33 cellular contexts compared by ENCODE assay signal in the genomic region with DNA sequence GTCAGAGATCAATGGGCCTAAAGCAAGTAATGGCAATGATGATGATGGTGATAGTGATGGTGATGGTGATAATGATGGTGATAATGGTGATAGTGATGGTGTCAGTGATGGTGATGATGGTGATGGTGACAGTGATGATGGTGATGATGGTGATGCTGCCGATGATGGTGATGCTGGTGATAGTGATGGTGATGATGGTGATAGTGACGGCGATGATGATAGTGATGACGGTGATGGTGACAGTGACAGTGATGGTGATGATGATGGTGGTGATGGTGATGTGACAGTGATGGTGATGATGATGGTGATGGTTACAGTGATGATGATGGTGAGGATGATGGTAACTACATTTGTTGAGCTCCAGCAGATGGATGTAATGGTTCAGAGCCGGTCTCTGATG. TPM values are rescaled to one million over a fixed set of nuclear protein-coding genes. Genes with fewer than 3 reads are reported as not detected.
"Had no signal": no experiment of that assay in that cellular context is flagged by ENCODE, and none has a peak within 500 bp of the region (broad histone marks: within the 10 kb centered on the region; RNA-seq: fewer than 3 reads in every experiment).

No MANE protein-coding gene starts in this region.

- H3K27me3 ChIP-seq: brain microvascular endothelial cell had no signal

- H3K4me3 ChIP-seq: cardiac muscle cell, SJSA1 had no signal

- H3K27ac ChIP-seq: brain microvascular endothelial cell, cardiac muscle cell, SJSA1 had no signal

- H3K4me1 Mint-ChIP-seq: activated CD4-positive, alpha-beta T cell treated with anti-CD3 and anti-CD28 coated beads, Interleukin-2, amount 10 ng/mL, durations not matched to agents 24 days and 14 days; activated T-helper 17 cell treated with anti-CD3 and anti-CD28 coated beads, Interleukin-2, amount 50 U/mL, for 72 hours had no signal

- H3K36me3 ChIP-seq: brain microvascular endothelial cell, cardiac muscle cell, SJSA1 had no signal

- H3K36me3 Mint-ChIP-seq: activated naive CD8-positive, alpha-beta T cell treated with anti-CD3 and anti-CD28 coated beads for 36 hours had no signal

- ATAC-seq: activated CD8-positive, alpha-beta T cell treated with anti-CD3 and anti-CD28 coated beads for 36 hours; activated T-cell treated with anti-CD3 and anti-CD28 coated beads, Interleukin-2, amount 50 U/mL, for 72 hours; activated T-helper 17 cell treated with anti-CD3 and anti-CD28 coated beads, Interleukin-2, amount 50 U/mL, for 72 hours; Panc1 had no signal

- H3K9me3 Mint-ChIP-seq: activated CD4-positive, alpha-beta T cell treated with anti-CD3 and anti-CD28 coated beads, Interleukin-2, amount 10 ng/mL, durations not matched to agents 24 days and 14 days; activated CD8-positive, alpha-beta T cell treated with anti-CD3 and anti-CD28 coated beads for 36 hours; activated naive CD8-positive, alpha-beta T cell treated with anti-CD3 and anti-CD28 coated beads for 36 hours; activated T-cell treated with anti-CD3 and anti-CD28 coated beads, Interleukin-2, amount 50 U/mL, for 72 hours; activated T-helper 17 cell treated with anti-CD3 and anti-CD28 coated beads, Interleukin-2, amount 50 U/mL, for 72 hours; central memory CD8-positive, alpha-beta T cell; T-helper 1 cell treated with Interleukin-12 subunit alpha and Interleukin-12 subunit beta and Interleukin-4 antibody, amounts not matched to agents 30 μg/mL and 1 μg/mL, for 36 hours; T-helper 2 cell treated with Interferon-gamma antibody and Interleukin-4, amounts not matched to agents 5 μg/mL and 100 μg/mL, for 36 hours had no signal

- H3K4me2 ChIP-seq: SK-N-SH had no signal

- H3K9ac ChIP-seq: SK-N-SH had no signal

- H3K9me3 ChIP-seq: SJSA1, SK-N-SH had no signal

- H3K4me1 ChIP-seq: SJSA1 had no signal

- FAIRE-seq: TTC549 had no signal

- H3K4me3 Mint-ChIP-seq: activated CD4-positive, alpha-beta T cell treated with anti-CD3 and anti-CD28 coated beads, Interleukin-2, amount 10 ng/mL, durations not matched to agents 24 days and 14 days; activated CD8-positive, alpha-beta T cell treated with anti-CD3 and anti-CD28 coated beads for 36 hours; activated naive CD8-positive, alpha-beta T cell treated with anti-CD3 and anti-CD28 coated beads for 36 hours; activated T-cell treated with anti-CD3 and anti-CD28 coated beads, Interleukin-2, amount 50 U/mL, for 72 hours; activated T-helper 17 cell treated with anti-CD3 and anti-CD28 coated beads, Interleukin-2, amount 50 U/mL, for 72 hours; central memory CD8-positive, alpha-beta T cell; T-helper 1 cell treated with Interleukin-12 subunit alpha and Interleukin-12 subunit beta and Interleukin-4 antibody, amounts not matched to agents 30 μg/mL and 1 μg/mL, for 36 hours; T-helper 2 cell treated with Interferon-gamma antibody and Interleukin-4, amounts not matched to agents 5 μg/mL and 100 μg/mL, for 36 hours had no signal

- DNase-seq: activated CD4-positive, alpha-beta T cell treated with anti-CD3 and anti-CD28 coated beads, Interleukin-2, amount 10 ng/mL, durations not matched to agents 24 days and 14 days; activated CD4-positive, alpha-beta T cell treated with anti-CD3 and anti-CD28 coated beads, Interleukin-2, amount 50 U/mL, for 4 hours; activated CD8-positive, alpha-beta T cell treated with anti-CD3 and anti-CD28 coated beads for 36 hours; activated effector memory CD4-positive, alpha-beta T cell treated with anti-CD3 and anti-CD28 coated beads, Interleukin-2, amount 50 U/mL, for 16 hours; activated naive CD4-positive, alpha-beta T cell; activated naive CD4-positive, alpha-beta T cell treated with anti-CD3 and anti-CD28 coated beads, Interleukin-2, amount 50 U/mL, for 16 hours; activated naive CD8-positive, alpha-beta T cell treated with anti-CD3 and anti-CD28 coated beads for 36 hours; activated T-cell treated with anti-CD3 and anti-CD28 coated beads, Interleukin-2, amount 50 U/mL, for 1 hour; activated T-cell treated with anti-CD3 and anti-CD28 coated beads, Interleukin-2, amount 50 U/mL, for 72 hours; amniotic stem cell; aorta; brain microvascular endothelial cell; NCI-H1105; NCI-H1417 treated with DMSO at 0.1 percent for 48 hours; NCI-H1930; NCI-H2081 treated with DMSO at 0.1 percent for 48 hours; NCI-H345; NCI-H524 treated with DMSO at 0.1 percent for 48 hours; SHP77 treated with DMSO at 0.1 percent for 48 hours; SK-N-SH had no signal

- H3K27ac Mint-ChIP-seq: activated CD4-positive, alpha-beta T cell treated with anti-CD3 and anti-CD28 coated beads, Interleukin-2, amount 10 ng/mL, durations not matched to agents 24 days and 14 days; activated CD8-positive, alpha-beta T cell treated with anti-CD3 and anti-CD28 coated beads for 36 hours; activated naive CD8-positive, alpha-beta T cell treated with anti-CD3 and anti-CD28 coated beads for 36 hours; activated T-cell treated with anti-CD3 and anti-CD28 coated beads, Interleukin-2, amount 50 U/mL, for 72 hours; activated T-helper 17 cell treated with anti-CD3 and anti-CD28 coated beads, Interleukin-2, amount 50 U/mL, for 72 hours; T-helper 1 cell treated with Interleukin-12 subunit alpha and Interleukin-12 subunit beta and Interleukin-4 antibody, amounts not matched to agents 30 μg/mL and 1 μg/mL, for 36 hours; T-helper 2 cell treated with Interferon-gamma antibody and Interleukin-4, amounts not matched to agents 5 μg/mL and 100 μg/mL, for 36 hours had no signal

RNA-seq across cellular contexts. Expression of gene OR4D1, which starts 30.8 kb away (rescaled TPM):
- total RNA-seq: aorta, cardiac muscle cell, chondrocyte, M059J, NCI-H460, RPMI7951 had no signal
- polyA plus RNA-seq: aorta, cardiac muscle cell, SK-N-SH had no signal

RNA-seq across cellular contexts. Expression of gene OR4D2, which starts 49.4 kb away (rescaled TPM):
- total RNA-seq: activated CD4-positive, alpha-beta T cell treated with anti-CD3 and anti-CD28 coated beads, Interleukin-2, amount 10 ng/mL, durations not matched to agents 24 days and 14 days; activated CD8-positive, alpha-beta memory T cell treated with anti-CD3 and anti-CD28 coated beads for 36 hours; activated CD8-positive, alpha-beta T cell treated with anti-CD3 and anti-CD28 coated beads for 36 hours; activated naive CD8-positive, alpha-beta T cell treated with anti-CD3 and anti-CD28 coated beads for 36 hours; activated T-cell treated with anti-CD3 and anti-CD28 coated beads, Interleukin-2, amount 50 U/mL, for 72 hours; activated T-helper 17 cell treated with anti-CD3 and anti-CD28 coated beads, Interleukin-2, amount 50 U/mL, for 72 hours; aorta; cardiac muscle cell; chondrocyte; M059J; NCI-H460; RPMI7951; SJSA1 had no signal
- polyA plus RNA-seq: aorta, cardiac muscle cell, SK-N-SH had no signal
